Comparison of ENCODE assay signal across 14 cellular contexts in genomic region chr6:160424256-160424655, GRCh38.
A peak's percentile ranks its signal among the peaks of the same experiment; 100 is the strongest.
DNase-seq lines count a peak whose midpoint lies in the region; ATAC-seq and TF ChIP-seq lines count a peak whose summit lies in the region.
"Had no signal": no experiment of that assay in that cellular context is flagged by ENCODE, and none has a peak within 500 bp of the region (broad histone marks: within the 10 kb centered on the region; RNA-seq: fewer than 3 reads in every experiment).

No MANE protein-coding gene starts in this region.

- H3K4me3 ChIP-seq in PC-3 (ENCODE audit: low read length) (no peak overlapping the region), epithelial cell of esophagus (ENCODE audit: low read length) (no peak overlapping the region), smooth muscle cell (no peak overlapping the region)

- intact Hi-C loops in PC-3 (cut with micrococcal nuclease): no loop called here

- peak; percentile 76 for ATAC-seq in PC-3
- no peak for ATAC-seq in HG03354 (IDR thresholded peaks at IDR 0.05; ENCODE audit: poor library complexity, severe bottlenecking, unreplicated experiment)
- ATAC-seq: T-helper 17 cell had no signal

- H3K9ac ChIP-seq in PC-3 (ENCODE audit: low read length): no peak overlapping the region
- H3K9ac ChIP-seq in smooth muscle cell (ENCODE audit: low read depth): no peak overlapping the region

- H3K4me2 ChIP-seq in PC-3 (ENCODE audit: low read length) (peak overlapping the region; percentile 19; the same call in 1 of the 2 replicates), smooth muscle cell (no peak overlapping the region)

- no peak overlapping the region for H2AFZ ChIP-seq in PC-3 (ENCODE audit: low read length)
- no peak overlapping the region for H2AFZ ChIP-seq in smooth muscle cell (ENCODE audit: low read depth)

- H3K27ac ChIP-seq in PC-3 (ENCODE audit: low read length): no peak overlapping the region
- peak overlapping the region; percentile 41 for H3K27ac ChIP-seq in smooth muscle cell (ENCODE audit: low read depth)

- no peaks in the 10 kb centered on the region for H4K20me1 ChIP-seq in PC-3 (ENCODE audit: low read length)
- H4K20me1 ChIP-seq in smooth muscle cell (ENCODE audit: low read depth): no peaks in the 10 kb centered on the region

- H3F3A ChIP-seq in PC-3 (ENCODE audit: low read length, unreplicated experiment) (no peaks in the 10 kb centered on the region), smooth muscle cell (ENCODE audit: low read depth) (peaks cover 11% of the 10 kb centered on the region)

- POLR2A ChIA-PET in PC-3 (lab: Charles Lee; ENCODE audit: unreplicated experiment): no interaction called here

- no peaks in the 10 kb centered on the region for H3K9me3 ChIP-seq in PC-3 (ENCODE audit: low read length)
- no peaks in the 10 kb centered on the region for H3K9me3 ChIP-seq in smooth muscle cell (replicated peaks; ENCODE audit: low read depth)
- H3K9me3 ChIP-seq: BE2C had no signal

- no peaks in the 10 kb centered on the region for H3K79me2 ChIP-seq in PC-3 (ENCODE audit: low read length)
- no peaks in the 10 kb centered on the region for H3K79me2 ChIP-seq in smooth muscle cell (ENCODE audit: low read depth)

- CTCF ChIA-PET in PC-3 (lab: Charles Lee): no interaction called here

- TF ChIP-seq CTCF in PC-3 (conservative IDR thresholded peaks at IDR 0.05; ENCODE audit: low read depth, low read length): no peak
- TF ChIP-seq CTCF in epithelial cell of esophagus (IDR thresholded peaks at IDR 0.05; ENCODE audit: insufficient read depth, low read depth, low read length, missing control alignments): no peak
- no peak for TF ChIP-seq CTCF in smooth muscle cell (IDR thresholded peaks at IDR 0.05; ENCODE audit: borderline replicate concordance, insufficient read depth, poor library complexity, severe bottlenecking)

- H3K36me3 ChIP-seq in PC-3 (ENCODE audit: low read depth, low read length) (no peaks in the 10 kb centered on the region), smooth muscle cell (ENCODE audit: low read depth) (no peaks in the 10 kb centered on the region)
- H3K36me3 ChIP-seq: BE2C had no signal

- H3K4me1 ChIP-seq in PC-3 (ENCODE audit: insufficient read depth, low read length): peaks cover 9% of the 10 kb centered on the region
- H3K4me1 ChIP-seq in smooth muscle cell (ENCODE audit: low read depth): no peaks in the 10 kb centered on the region
- H3K4me1 ChIP-seq: BE2C had no signal

- H3K9me2 ChIP-seq in PC-3 (replicated peaks; ENCODE audit: low read length): no peaks in the 10 kb centered on the region

- BruUV-seq in PC-3 (replicated peaks; lab: Mats Ljungman, UMichigan): no TSS peak

- DNase-seq in ELR (ENCODE audit: low read depth) (peak; percentile 33), PC-3 (peak; percentile 79), epithelial cell of esophagus (ENCODE audit: low read depth) (peak; percentile 70), smooth muscle cell (lab: John Stamatoyannopoulos, UW; ENCODE audit: unreplicated experiment) (no peak), AG08395 (ENCODE audit: low spot score) (no peak)
- DNase-seq in activated CD4-positive, alpha-beta T cell treated with anti-CD3 and anti-CD28 coated beads for 4 hours: no peak
- DNase-seq: BE2C; CD4-positive, alpha-beta T cell; HCEC 1CT; NCI-H146; NCI-H510A treated with DMSO at 0.1 percent for 48 hours; SIG-M5; T-helper 17 cell had no signal

- H3K27me3 ChIP-seq in PC-3 (ENCODE audit: low read length) (no peaks in the 10 kb centered on the region), smooth muscle cell (ENCODE audit: low read depth) (no peaks in the 10 kb centered on the region)
- H3K27me3 ChIP-seq: BE2C had no signal

Comparison
In these comparisons a context has a peak if more than half of its experiments do, and no peak if none do; other contexts are left out.
1. DNase-seq: peak in ELR (single experiment), PC-3 (single experiment) and epithelial cell of esophagus (single experiment); none in smooth muscle cell (single experiment), activated CD4-positive, alpha-beta T cell treated with anti-CD3 and anti-CD28 coated beads for 4 hours (0 of 2) and AG08395 (single experiment).